Comparison of ENCODE assay signal across 1 cellular context in the genomic region with DNA sequence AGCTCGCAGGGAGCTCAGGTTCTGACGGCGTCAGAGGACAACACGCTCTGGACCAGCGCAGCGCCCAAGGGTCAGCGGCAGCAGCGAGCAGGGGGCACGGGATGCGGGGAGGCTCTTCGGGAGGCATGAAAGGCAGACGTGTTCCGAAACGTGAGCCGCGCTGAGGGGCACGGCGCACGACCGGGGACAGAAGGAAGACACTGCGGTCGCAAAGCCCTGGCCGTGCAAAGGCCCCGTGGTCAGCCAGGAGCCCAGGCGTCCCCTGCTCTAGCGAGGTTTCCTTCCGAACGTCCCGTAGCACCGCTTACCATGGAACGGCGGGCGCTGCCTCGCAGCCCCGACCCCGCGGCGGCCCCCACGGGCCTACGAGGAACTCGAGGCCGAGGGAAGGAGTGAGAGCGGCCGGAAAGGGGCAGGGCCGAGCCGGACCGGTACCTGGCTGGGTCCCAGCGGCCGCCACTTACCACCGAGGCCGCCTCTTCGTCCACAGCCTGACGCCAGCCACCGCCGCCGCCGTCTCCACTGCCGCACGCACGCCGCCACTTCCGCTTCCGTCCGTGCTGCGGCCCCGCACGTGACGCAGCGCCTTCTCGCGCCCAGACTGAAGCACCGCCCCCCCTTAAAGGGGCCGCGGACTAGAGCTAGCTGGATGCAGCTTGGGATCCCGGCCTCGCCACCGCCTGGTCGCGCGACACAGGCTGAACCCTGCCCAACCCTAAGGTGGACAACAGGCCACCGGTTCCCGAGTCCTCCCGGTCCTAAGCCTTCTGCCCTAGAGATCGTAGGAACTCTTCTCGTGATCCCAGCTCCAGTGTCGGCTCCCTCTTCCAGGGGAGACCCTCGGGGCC.
TF ChIP-seq lines count a peak whose summit lies in the region.

No MANE protein-coding gene starts in this region.

TF ChIP-seq in GM12878, 131 proteins besides CTCF, POLR2A, EP300 and RAD21 (continues in another document):
- TF ChIP-seq CBX5 (IDR thresholded peaks at IDR 0.05; ENCODE audit: low read depth) (no peak), FOXM1 (IDR thresholded peaks at IDR 0.05; ENCODE audit: low read depth, low read length) (no peak), HDGF (IDR thresholded peaks at IDR 0.05) (peak; percentile 67), NFXL1 (IDR thresholded peaks at IDR 0.05; ENCODE audit: borderline replicate concordance) (no peak), TCF3 (IDR thresholded peaks at IDR 0.05; ENCODE audit: borderline replicate concordance, insufficient read depth, low read depth, low read length) (no peak), SUPT20H (IDR thresholded peaks at IDR 0.05; ENCODE audit: borderline replicate concordance, control insufficient read depth, low read depth, low read length) (no peak), CBFB (IDR thresholded peaks at IDR 0.05; ENCODE audit: low read depth) (peak; percentile 32; the same call in 1 of the 2 replicates), KDM1A (IDR thresholded peaks at IDR 0.05; ENCODE audit: borderline replicate concordance) (no peak), IKZF2 (IDR thresholded peaks at IDR 0.05) (no peak; a peak in 1 of 4 replicates), ZNF24 (IDR thresholded peaks at IDR 0.05) (no peak), MYC (IDR thresholded peaks at IDR 0.05; ENCODE audit: insufficient read depth, insufficient read length, insufficient replicate concordance, low read length, severe bottlenecking) (no peak), ATF3 (IDR thresholded peaks at IDR 0.05; ENCODE audit: borderline replicate concordance, extremely low read depth, low read depth, low read length) (peak; percentile 89), SIX5 (IDR thresholded peaks at IDR 0.05; ENCODE audit: low read depth, low read length, severe bottlenecking) (no peak), ZSCAN29 (IDR thresholded peaks at IDR 0.05) (no peak), TAF1 (IDR thresholded peaks at IDR 0.05; ENCODE audit: borderline replicate concordance, low read depth, low read length) (peak; percentile 78; the same call in 1 of the 2 replicates), JUNB (IDR thresholded peaks at IDR 0.05) (no peak), MEF2A (IDR thresholded peaks at IDR 0.05; ENCODE audit: insufficient read depth, low read depth, low read length) (0 out of 2 replicates have a peak, but pooled peaks have one; percentile 33), NBN (IDR thresholded peaks at IDR 0.05) (0 out of 2 replicates have a peak, but pooled peaks have one; percentile 45), USF1 (IDR thresholded peaks at IDR 0.05; ENCODE audit: borderline replicate concordance, extremely low read length, insufficient read depth, low read depth, low read length) (peak; percentile 99), MXI1 (IDR thresholded peaks at IDR 0.05; ENCODE audit: low read depth, low read length) (peak; percentile 81; the same call in 1 of the 2 replicates), BCL3 (IDR thresholded peaks at IDR 0.05; ENCODE audit: borderline replicate concordance, insufficient read depth, low read depth, low read length, poor library complexity, severe bottlenecking) (peak; percentile 88), ZNF384 (IDR thresholded peaks at IDR 0.05; ENCODE audit: borderline replicate concordance, low read depth, low read length) (no peak), NR2F1 (conservative IDR thresholded peaks at IDR 0.05) (no peak; the same call in none of the 2 replicates), CHD4 (IDR thresholded peaks at IDR 0.05) (no peak), MTA3 (IDR thresholded peaks at IDR 0.05; ENCODE audit: borderline replicate concordance, low read length) (no peak; the same call in 1 of the 2 replicates), FOXK2 (IDR thresholded peaks at IDR 0.05) (no peak), YBX1 (IDR thresholded peaks at IDR 0.05) (no peak), POLR2AphosphoS2 (IDR thresholded peaks at IDR 0.05; ENCODE audit: low read depth, low read length) (peak; percentile 91), ETV6 (conservative IDR thresholded peaks at IDR 0.05 in 1 of 2, IDR thresholded peaks at IDR 0.05 in 1 of 2; ENCODE audit: borderline replicate concordance in 1 of 2, low read depth in 1 of 2) (peak in 1 of 2 experiments; percentile 85; a peak in 2 of 4 replicates), CEBPB (IDR thresholded peaks at IDR 0.05; ENCODE audit: borderline replicate concordance in 1 of 2, low read depth in 2 of 2, low read length in 2 of 2) (no peak), TARDBP (IDR thresholded peaks at IDR 0.05; ENCODE audit: borderline replicate concordance) (peak; percentile 75; the same call in 1 of the 2 replicates), EZH2 (IDR thresholded peaks at IDR 0.05; ENCODE audit: borderline replicate concordance, control insufficient read depth, low read depth, low read length) (no peak), GATAD2B (conservative IDR thresholded peaks at IDR 0.05; ENCODE audit: low read depth) (peak; percentile 95), SMC3 (IDR thresholded peaks at IDR 0.05; ENCODE audit: borderline replicate concordance, low read length) (no peak)
- TF ChIP-seq, protein P1, sequence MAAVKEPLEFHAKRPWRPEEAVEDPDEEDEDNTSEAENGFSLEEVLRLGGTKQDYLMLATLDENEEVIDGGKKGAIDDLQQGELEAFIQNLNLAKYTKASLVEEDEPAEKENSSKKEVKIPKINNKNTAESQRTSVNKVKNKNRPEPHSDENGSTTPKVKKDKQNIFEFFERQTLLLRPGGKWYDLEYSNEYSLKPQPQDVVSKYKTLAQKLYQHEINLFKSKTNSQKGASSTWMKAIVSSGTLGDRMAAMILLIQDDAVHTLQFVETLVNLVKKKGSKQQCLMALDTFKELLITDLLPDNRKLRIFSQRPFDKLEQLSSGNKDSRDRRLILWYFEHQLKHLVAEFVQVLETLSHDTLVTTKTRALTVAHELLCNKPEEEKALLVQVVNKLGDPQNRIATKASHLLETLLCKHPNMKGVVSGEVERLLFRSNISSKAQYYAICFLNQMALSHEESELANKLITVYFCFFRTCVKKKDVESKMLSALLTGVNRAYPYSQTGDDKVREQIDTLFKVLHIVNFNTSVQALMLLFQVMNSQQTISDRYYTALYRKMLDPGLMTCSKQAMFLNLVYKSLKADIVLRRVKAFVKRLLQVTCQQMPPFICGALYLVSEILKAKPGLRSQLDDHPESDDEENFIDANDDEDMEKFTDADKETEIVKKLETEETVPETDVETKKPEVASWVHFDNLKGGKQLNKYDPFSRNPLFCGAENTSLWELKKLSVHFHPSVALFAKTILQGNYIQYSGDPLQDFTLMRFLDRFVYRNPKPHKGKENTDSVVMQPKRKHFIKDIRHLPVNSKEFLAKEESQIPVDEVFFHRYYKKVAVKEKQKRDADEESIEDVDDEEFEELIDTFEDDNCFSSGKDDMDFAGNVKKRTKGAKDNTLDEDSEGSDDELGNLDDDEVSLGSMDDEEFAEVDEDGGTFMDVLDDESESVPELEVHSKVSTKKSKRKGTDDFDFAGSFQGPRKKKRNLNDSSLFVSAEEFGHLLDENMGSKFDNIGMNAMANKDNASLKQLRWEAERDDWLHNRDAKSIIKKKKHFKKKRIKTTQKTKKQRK (IDR thresholded peaks at IDR 0.05; ENCODE audit: low read depth, low read length) = no peak
- TF ChIP-seq, protein P2, sequence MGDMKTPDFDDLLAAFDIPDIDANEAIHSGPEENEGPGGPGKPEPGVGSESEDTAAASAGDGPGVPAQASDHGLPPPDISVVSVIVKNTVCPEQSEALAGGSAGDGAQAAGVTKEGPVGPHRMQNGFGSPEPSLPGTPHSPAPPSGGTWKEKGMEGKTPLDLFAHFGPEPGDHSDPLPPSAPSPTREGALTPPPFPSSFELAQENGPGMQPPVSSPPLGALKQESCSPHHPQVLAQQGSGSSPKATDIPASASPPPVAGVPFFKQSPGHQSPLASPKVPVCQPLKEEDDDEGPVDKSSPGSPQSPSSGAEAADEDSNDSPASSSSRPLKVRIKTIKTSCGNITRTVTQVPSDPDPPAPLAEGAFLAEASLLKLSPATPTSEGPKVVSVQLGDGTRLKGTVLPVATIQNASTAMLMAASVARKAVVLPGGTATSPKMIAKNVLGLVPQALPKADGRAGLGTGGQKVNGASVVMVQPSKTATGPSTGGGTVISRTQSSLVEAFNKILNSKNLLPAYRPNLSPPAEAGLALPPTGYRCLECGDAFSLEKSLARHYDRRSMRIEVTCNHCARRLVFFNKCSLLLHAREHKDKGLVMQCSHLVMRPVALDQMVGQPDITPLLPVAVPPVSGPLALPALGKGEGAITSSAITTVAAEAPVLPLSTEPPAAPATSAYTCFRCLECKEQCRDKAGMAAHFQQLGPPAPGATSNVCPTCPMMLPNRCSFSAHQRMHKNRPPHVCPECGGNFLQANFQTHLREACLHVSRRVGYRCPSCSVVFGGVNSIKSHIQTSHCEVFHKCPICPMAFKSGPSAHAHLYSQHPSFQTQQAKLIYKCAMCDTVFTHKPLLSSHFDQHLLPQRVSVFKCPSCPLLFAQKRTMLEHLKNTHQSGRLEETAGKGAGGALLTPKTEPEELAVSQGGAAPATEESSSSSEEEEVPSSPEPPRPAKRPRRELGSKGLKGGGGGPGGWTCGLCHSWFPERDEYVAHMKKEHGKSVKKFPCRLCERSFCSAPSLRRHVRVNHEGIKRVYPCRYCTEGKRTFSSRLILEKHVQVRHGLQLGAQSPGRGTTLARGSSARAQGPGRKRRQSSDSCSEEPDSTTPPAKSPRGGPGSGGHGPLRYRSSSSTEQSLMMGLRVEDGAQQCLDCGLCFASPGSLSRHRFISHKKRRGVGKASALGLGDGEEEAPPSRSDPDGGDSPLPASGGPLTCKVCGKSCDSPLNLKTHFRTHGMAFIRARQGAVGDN (IDR thresholded peaks at IDR 0.05) = peak; percentile 75
- TF ChIP-seq, protein P3, sequence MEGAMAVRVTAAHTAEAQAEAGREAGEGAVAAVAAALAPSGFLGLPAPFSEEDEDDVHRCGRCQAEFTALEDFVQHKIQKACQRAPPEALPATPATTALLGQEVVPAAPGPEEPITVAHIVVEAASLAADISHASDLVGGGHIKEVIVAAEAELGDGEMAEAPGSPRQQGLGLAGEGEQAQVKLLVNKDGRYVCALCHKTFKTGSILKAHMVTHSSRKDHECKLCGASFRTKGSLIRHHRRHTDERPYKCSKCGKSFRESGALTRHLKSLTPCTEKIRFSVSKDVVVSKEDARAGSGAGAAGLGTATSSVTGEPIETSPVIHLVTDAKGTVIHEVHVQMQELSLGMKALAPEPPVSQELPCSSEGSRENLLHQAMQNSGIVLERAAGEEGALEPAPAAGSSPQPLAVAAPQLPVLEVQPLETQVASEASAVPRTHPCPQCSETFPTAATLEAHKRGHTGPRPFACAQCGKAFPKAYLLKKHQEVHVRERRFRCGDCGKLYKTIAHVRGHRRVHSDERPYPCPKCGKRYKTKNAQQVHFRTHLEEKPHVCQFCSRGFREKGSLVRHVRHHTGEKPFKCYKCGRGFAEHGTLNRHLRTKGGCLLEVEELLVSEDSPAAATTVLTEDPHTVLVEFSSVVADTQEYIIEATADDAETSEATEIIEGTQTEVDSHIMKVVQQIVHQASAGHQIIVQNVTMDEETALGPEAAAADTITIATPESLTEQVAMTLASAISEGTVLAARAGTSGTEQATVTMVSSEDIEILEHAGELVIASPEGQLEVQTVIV (IDR thresholded peaks at IDR 0.05; ENCODE audit: borderline replicate concordance, partially characterized antibody) = peak; percentile 76
- TF ChIP-seq, protein P4, sequence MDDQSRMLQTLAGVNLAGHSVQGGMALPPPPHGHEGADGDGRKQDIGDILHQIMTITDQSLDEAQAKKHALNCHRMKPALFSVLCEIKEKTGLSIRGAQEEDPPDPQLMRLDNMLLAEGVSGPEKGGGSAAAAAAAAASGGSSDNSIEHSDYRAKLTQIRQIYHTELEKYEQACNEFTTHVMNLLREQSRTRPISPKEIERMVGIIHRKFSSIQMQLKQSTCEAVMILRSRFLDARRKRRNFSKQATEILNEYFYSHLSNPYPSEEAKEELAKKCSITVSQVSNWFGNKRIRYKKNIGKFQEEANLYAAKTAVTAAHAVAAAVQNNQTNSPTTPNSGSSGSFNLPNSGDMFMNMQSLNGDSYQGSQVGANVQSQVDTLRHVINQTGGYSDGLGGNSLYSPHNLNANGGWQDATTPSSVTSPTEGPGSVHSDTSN (IDR thresholded peaks at IDR 0.05; ENCODE audit: insufficient replicate concordance, low read depth, low read length) = peak; percentile 23
- TF ChIP-seq, protein P5, sequence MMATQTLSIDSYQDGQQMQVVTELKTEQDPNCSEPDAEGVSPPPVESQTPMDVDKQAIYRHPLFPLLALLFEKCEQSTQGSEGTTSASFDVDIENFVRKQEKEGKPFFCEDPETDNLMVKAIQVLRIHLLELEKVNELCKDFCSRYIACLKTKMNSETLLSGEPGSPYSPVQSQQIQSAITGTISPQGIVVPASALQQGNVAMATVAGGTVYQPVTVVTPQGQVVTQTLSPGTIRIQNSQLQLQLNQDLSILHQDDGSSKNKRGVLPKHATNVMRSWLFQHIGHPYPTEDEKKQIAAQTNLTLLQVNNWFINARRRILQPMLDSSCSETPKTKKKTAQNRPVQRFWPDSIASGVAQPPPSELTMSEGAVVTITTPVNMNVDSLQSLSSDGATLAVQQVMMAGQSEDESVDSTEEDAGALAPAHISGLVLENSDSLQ (IDR thresholded peaks at IDR 0.05) = peak; percentile 63
- TF ChIP-seq, protein P6, sequence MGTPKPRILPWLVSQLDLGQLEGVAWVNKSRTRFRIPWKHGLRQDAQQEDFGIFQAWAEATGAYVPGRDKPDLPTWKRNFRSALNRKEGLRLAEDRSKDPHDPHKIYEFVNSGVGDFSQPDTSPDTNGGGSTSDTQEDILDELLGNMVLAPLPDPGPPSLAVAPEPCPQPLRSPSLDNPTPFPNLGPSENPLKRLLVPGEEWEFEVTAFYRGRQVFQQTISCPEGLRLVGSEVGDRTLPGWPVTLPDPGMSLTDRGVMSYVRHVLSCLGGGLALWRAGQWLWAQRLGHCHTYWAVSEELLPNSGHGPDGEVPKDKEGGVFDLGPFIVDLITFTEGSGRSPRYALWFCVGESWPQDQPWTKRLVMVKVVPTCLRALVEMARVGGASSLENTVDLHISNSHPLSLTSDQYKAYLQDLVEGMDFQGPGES (IDR thresholded peaks at IDR 0.05) = no peak
